In genomic region chr9:114339130-114339908, GRCh38 we compare ENCODE assay signal across 9 cellular contexts. TPM values are rescaled to one million over a fixed set of nuclear protein-coding genes. Genes with fewer than 3 reads are reported as not detected.
DNase-seq lines count a peak whose midpoint lies in the region; ATAC-seq and TF ChIP-seq lines count a peak whose summit lies in the region.
"Had no signal": no experiment of that assay in that cellular context is flagged by ENCODE, and none has a peak within 500 bp of the region (broad histone marks: within the 10 kb centered on the region; RNA-seq: fewer than 3 reads in every experiment).

No MANE protein-coding gene starts in this region.

- intact Hi-C loops in Right ventricle myocardium superior (cut with DNase I), result no loop called here
- intact Hi-C loops in sciatic nerve (cut with DNase I), result no loop called here

- peaks cover 13% of the 10 kb centered on the region for H3K4me1 Mint-ChIP-seq in HFFc6 (ENCODE audit: low read depth)

- H3K4me3 Mint-ChIP-seq in HFFc6, result no peak overlapping the region

- H3K36me3 Mint-ChIP-seq in HFFc6 (ENCODE audit: low read depth), result peaks cover 15% of the 10 kb centered on the region; the same call in 1 of the 2 replicates

- no peak overlapping the region for H3K27ac Mint-ChIP-seq in HFFc6

- no peak overlapping the region for H3K27ac ChIP-seq in RWPE1

- no peak for ATAC-seq in Right ventricle myocardium superior (ENCODE audit: poor library complexity)
- peak; percentile 49 for ATAC-seq in sciatic nerve
- no peak for ATAC-seq in HG02973 (IDR thresholded peaks at IDR 0.05; ENCODE audit: unreplicated experiment)

- POLR2A ChIA-PET in RWPE1 (lab: Yijun Ruan, JAX; ENCODE audit: low non-redundant PET), result interaction anchor here (0.6 kb wide), 1 partner anchor 577 kb away, joined by 3 read pairs; no protein-coding TSS in a partner anchor

- no peaks in the 10 kb centered on the region; the same call in 1 of the 2 replicates for H3K27me3 Mint-ChIP-seq in HFFc6 (ENCODE audit: insufficient read depth)

- peak; percentile 88 for DNase-seq in GM10266 (ENCODE audit: extremely low spot score)
- DNase-seq in HFFc6, result peak; percentile 43
- DNase-seq in RWPE1 (ENCODE audit: low spot score), result peak; percentile 90
- DNase-seq in activated gamma-delta T cell treated with Interleukin-2 at 50 U/mL for 16 hours, result peak; percentile 51
- peak; percentile 68 for DNase-seq in Right ventricle myocardium superior
- DNase-seq in sciatic nerve (ENCODE audit: low spot score), result no peak
- no peak for DNase-seq in NCI-H2029 treated with DMSO at 0.1 percent for 48 hours (lab: John Stamatoyannopoulos, UW)

- CTCF ChIA-PET in RWPE1 (lab: Yijun Ruan, JAX), result interaction anchor here (0.5 to 1.2 kb wide), 7 partner anchors 10 to 573 kb away, joined by 3 to 5 read pairs (median 3); no protein-coding TSS in a partner anchor

- TF ChIP-seq CTCF in GM10266 (IDR thresholded peaks at IDR 0.05; ENCODE audit: control insufficient read depth, insufficient read depth, low read depth, missing control alignments), result peak; percentile 89
- peak; percentile 98 for TF ChIP-seq CTCF in HFFc6 (IDR thresholded peaks at IDR 0.05)
- TF ChIP-seq CTCF in RWPE1 (conservative IDR thresholded peaks at IDR 0.05; ENCODE audit: low read depth), result peak; percentile 93

- no peaks in the 10 kb centered on the region for H3K9me3 Mint-ChIP-seq in HFFc6

RNA-seq across cellular contexts. Expression of gene ORM2, which starts 9.7 kb away (rescaled TPM):
- total RNA-seq in HFFc6 (2021; fragmentation: NEBNext Ultra II Directional; extraction: Animal tissue kit (Norgen Biotek cat#: 25700)), result not detected
- not detected for total RNA-seq in Right ventricle myocardium superior
- total RNA-seq in sciatic nerve, result not detected
- total RNA-seq: dermis microvascular lymphatic vessel endothelial cell had no signal

RNA-seq across cellular contexts. Expression of gene ORM1, which starts 16.4 kb away (rescaled TPM):
- total RNA-seq in HFFc6 (2021; fragmentation: NEBNext Ultra II Directional; extraction: Animal tissue kit (Norgen Biotek cat#: 25700)), result not detected
- 1.2 TPM for total RNA-seq in Right ventricle myocardium superior
- total RNA-seq in sciatic nerve, result 0.76 TPM
- total RNA-seq: dermis microvascular lymphatic vessel endothelial cell had no signal

RNA-seq across cellular contexts. Expression of gene AKNA, which starts 48.5 kb away (rescaled TPM):
- total RNA-seq in HFFc6 (2021; fragmentation: NEBNext Ultra II Directional; extraction: Animal tissue kit (Norgen Biotek cat#: 25700)), result 10 to 100 TPM in 4 of 6 experiments, 1 to 10 TPM in 2; 9.3 to 13.1 (median 11.5) TPM
- total RNA-seq in Right ventricle myocardium superior (4.6 TPM), sciatic nerve (29.0 TPM)

Comparison
In these comparisons a context has a peak if more than half of its experiments do, and no peak if none do; other contexts are left out.
1. DNase-seq: peak in GM10266 (single experiment), HFFc6 (single experiment), RWPE1 (single experiment), activated gamma-delta T cell treated with Interleukin-2 at 50 U/mL for 16 hours (single experiment) and Right ventricle myocardium superior (single experiment); none in sciatic nerve (single experiment) and NCI-H2029 treated with DMSO at 0.1 percent for 48 hours (single experiment).
2. Peak in every context shown above with its lines, with median percentiles within 50 percentile points of each other: CTCF ChIP-seq.